1 cellular context compared by ENCODE assay signal in genomic region chr5:141597394-141597793, GRCh38.
TF ChIP-seq lines count a peak whose summit lies in the region.

No MANE protein-coding gene starts in this region.

TF ChIP-seq in IMR-90, 13 proteins besides CTCF, POLR2A, EP300 and RAD21:
- no peak for TF ChIP-seq CHD1 (IDR thresholded peaks at IDR 0.05; ENCODE audit: low read depth, low read length)
- TF ChIP-seq MAZ (IDR thresholded peaks at IDR 0.05; ENCODE audit: borderline replicate concordance, low read depth, low read length), result no peak
- no peak for TF ChIP-seq MAFK (IDR thresholded peaks at IDR 0.05; ENCODE audit: low read depth, low read length)
- TF ChIP-seq FOS (IDR thresholded peaks at IDR 0.05; ENCODE audit: low read depth, low read length), result no peak
- no peak for TF ChIP-seq NFE2L2 (IDR thresholded peaks at IDR 0.05; ENCODE audit: low read depth, low read length)
- no peak for TF ChIP-seq ELK1 (IDR thresholded peaks at IDR 0.05; ENCODE audit: borderline replicate concordance, low read depth, low read length)
- TF ChIP-seq USF2 (IDR thresholded peaks at IDR 0.05; ENCODE audit: low read depth, low read length), result no peak
- TF ChIP-seq CEBPB (IDR thresholded peaks at IDR 0.05; ENCODE audit: low read depth, low read length), result no peak
- no peak for TF ChIP-seq RFX5 (IDR thresholded peaks at IDR 0.05; ENCODE audit: low read depth, low read length)
- no peak for TF ChIP-seq RCOR1 (IDR thresholded peaks at IDR 0.05; ENCODE audit: insufficient replicate concordance, low read length)
- no peak for TF ChIP-seq SMC3 (IDR thresholded peaks at IDR 0.05; ENCODE audit: low read depth, low read length)
- TF ChIP-seq MXI1 (IDR thresholded peaks at IDR 0.05; ENCODE audit: borderline replicate concordance, low read depth, low read length), result no peak
- no peak for TF ChIP-seq BHLHE40 (IDR thresholded peaks at IDR 0.05; ENCODE audit: low read depth, low read length)
